In the genomic region with DNA sequence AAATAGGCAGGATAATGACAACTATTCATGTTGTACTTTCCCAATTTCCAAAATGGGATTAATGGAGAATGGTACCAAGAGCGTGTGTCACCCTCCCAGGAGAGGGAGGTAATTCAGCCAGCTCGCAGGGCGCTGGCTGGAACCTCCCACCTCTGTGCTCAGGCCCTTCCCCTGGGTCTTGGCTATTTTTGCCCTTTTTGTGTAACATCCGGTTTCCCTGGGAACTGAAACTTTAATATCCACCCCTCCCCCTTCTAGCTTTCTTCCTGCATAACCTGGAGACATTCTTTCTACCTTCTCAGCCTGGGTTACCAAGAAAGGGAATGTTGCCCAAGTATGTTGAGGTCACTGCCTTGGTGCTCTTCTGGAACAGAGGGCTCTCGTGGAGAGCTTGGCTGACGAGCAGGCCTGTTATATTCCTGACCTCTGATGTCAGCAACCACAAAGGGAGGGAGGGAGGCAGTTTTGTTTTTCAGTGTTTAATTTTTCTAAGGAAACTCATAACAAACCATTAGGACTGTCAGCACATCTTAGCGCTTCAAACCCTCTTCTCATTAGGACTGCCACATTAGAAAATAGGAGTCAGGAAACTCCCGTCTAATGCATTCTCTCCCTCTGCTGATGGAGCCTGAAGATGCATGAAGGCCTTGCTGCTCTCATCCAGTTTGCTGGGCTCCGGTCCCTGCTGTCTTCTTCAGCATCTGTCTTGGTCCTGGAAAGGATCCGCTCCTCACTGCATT, we compare ENCODE assay signal across 2 cellular contexts.
TF ChIP-seq lines count a peak whose summit lies in the region.

No MANE protein-coding gene starts in this region.

TF ChIP-seq in liver, 16 proteins besides CTCF, POLR2A, EP300 and RAD21:
- no peak for TF ChIP-seq YY1 (IDR thresholded peaks at IDR 0.05)
- TF ChIP-seq RXRA (IDR thresholded peaks at IDR 0.05), result peak in 1 of 2 donors; percentile 18
- TF ChIP-seq HNF4A (conservative IDR thresholded peaks at IDR 0.05), result no peak
- TF ChIP-seq HNF4G (IDR thresholded peaks at IDR 0.05), result no peak
- TF ChIP-seq SP1 (IDR thresholded peaks at IDR 0.05), result peak; percentile 44
- TF ChIP-seq EGR1 (IDR thresholded peaks at IDR 0.05; ENCODE audit: low read depth in 2 of 2), result no peak
- TF ChIP-seq FOXA1 (IDR thresholded peaks at IDR 0.05), result no peak
- TF ChIP-seq JUND (IDR thresholded peaks at IDR 0.05), result peak in 1 of 2 donors; percentile 14
- no peak for TF ChIP-seq TAF1 (conservative IDR thresholded peaks at IDR 0.05)
- TF ChIP-seq, protein P1, sequence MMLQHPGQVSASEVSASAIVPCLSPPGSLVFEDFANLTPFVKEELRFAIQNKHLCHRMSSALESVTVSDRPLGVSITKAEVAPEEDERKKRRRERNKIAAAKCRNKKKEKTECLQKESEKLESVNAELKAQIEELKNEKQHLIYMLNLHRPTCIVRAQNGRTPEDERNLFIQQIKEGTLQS (IDR thresholded peaks at IDR 0.05), result no peak
- TF ChIP-seq NR2F2 (IDR thresholded peaks at IDR 0.05), result peak; percentile 81
- TF ChIP-seq, protein P2, sequence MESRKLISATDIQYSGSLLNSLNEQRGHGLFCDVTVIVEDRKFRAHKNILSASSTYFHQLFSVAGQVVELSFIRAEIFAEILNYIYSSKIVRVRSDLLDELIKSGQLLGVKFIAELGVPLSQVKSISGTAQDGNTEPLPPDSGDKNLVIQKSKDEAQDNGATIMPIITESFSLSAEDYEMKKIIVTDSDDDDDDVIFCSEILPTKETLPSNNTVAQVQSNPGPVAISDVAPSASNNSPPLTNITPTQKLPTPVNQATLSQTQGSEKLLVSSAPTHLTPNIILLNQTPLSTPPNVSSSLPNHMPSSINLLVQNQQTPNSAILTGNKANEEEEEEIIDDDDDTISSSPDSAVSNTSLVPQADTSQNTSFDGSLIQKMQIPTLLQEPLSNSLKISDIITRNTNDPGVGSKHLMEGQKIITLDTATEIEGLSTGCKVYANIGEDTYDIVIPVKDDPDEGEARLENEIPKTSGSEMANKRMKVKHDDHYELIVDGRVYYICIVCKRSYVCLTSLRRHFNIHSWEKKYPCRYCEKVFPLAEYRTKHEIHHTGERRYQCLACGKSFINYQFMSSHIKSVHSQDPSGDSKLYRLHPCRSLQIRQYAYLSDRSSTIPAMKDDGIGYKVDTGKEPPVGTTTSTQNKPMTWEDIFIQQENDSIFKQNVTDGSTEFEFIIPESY (IDR thresholded peaks at IDR 0.05), result no peak
- no peak for TF ChIP-seq GABPA (IDR thresholded peaks at IDR 0.05 in 1 of 2, conservative IDR thresholded peaks at IDR 0.05 in 1 of 2)
- no peak for TF ChIP-seq FOXA2 (IDR thresholded peaks at IDR 0.05)
- TF ChIP-seq, protein P3, sequence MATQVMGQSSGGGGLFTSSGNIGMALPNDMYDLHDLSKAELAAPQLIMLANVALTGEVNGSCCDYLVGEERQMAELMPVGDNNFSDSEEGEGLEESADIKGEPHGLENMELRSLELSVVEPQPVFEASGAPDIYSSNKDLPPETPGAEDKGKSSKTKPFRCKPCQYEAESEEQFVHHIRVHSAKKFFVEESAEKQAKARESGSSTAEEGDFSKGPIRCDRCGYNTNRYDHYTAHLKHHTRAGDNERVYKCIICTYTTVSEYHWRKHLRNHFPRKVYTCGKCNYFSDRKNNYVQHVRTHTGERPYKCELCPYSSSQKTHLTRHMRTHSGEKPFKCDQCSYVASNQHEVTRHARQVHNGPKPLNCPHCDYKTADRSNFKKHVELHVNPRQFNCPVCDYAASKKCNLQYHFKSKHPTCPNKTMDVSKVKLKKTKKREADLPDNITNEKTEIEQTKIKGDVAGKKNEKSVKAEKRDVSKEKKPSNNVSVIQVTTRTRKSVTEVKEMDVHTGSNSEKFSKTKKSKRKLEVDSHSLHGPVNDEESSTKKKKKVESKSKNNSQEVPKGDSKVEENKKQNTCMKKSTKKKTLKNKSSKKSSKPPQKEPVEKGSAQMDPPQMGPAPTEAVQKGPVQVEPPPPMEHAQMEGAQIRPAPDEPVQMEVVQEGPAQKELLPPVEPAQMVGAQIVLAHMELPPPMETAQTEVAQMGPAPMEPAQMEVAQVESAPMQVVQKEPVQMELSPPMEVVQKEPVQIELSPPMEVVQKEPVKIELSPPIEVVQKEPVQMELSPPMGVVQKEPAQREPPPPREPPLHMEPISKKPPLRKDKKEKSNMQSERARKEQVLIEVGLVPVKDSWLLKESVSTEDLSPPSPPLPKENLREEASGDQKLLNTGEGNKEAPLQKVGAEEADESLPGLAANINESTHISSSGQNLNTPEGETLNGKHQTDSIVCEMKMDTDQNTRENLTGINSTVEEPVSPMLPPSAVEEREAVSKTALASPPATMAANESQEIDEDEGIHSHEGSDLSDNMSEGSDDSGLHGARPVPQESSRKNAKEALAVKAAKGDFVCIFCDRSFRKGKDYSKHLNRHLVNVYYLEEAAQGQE (IDR thresholded peaks at IDR 0.05), result no peak
- TF ChIP-seq, protein P4, sequence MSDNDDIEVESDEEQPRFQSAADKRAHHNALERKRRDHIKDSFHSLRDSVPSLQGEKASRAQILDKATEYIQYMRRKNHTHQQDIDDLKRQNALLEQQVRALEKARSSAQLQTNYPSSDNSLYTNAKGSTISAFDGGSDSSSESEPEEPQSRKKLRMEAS (IDR thresholded peaks at IDR 0.05), result no peak
TF ChIP-seq in liver: peak in this region for 4.

TF ChIP-seq in HepG2, 621 proteins besides CTCF, POLR2A, EP300 and RAD21:
- TF ChIP-seq, protein P5, sequence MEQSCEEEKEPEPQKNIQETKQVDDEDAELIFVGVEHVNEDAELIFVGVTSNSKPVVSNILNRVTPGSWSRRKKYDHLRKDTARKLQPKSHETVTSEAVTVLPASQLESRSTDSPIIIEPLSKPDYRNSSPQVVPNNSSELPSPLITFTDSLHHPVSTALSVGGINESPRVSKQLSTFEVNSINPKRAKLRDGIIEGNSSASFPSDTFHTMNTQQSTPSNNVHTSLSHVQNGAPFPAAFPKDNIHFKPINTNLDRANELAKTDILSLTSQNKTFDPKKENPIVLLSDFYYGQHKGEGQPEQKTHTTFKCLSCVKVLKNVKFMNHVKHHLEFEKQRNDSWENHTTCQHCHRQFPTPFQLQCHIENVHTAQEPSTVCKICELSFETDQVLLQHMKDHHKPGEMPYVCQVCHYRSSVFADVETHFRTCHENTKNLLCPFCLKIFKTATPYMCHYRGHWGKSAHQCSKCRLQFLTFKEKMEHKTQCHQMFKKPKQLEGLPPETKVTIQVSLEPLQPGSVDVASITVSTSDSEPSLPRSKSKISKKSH (CRISPR knock-in tag; IDR thresholded peaks at IDR 0.05; ENCODE audit: borderline replicate concordance), result no peak
- TF ChIP-seq MEIS1 (CRISPR knock-in tag; IDR thresholded peaks at IDR 0.05; ENCODE audit: borderline replicate concordance), result no peak
